In the genomic region with DNA sequence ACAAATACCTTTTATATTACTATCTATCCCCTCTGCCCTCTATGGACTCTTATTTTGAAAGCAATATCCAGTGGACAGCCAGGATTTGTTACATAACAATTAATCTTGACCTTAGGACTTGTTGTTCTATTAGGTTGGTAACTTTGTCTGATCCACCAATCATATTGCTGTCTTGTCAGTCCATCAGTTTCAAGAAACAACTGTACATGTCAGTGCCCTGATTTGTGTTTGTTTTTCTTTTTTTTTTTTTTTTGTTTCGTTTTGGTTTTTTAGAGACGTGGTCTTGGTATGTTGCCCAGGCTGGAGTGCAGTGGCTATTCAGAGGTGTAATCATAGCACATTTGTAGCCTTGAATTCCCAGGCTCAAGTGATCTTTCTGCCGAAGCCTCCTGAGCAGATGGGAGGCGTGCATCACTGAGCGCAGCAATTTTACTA, we compare ENCODE assay signal across 15 cellular contexts. TPM values are rescaled to one million over a fixed set of nuclear protein-coding genes. Genes with fewer than 3 reads are reported as not detected.
A peak's percentile ranks its signal among the peaks of the same experiment; 100 is the strongest.
DNase-seq lines count a peak whose midpoint lies in the region; ATAC-seq and TF ChIP-seq lines count a peak whose summit lies in the region.
"Had no signal": no experiment of that assay in that cellular context is flagged by ENCODE, and none has a peak within 500 bp of the region (broad histone marks: within the 10 kb centered on the region; RNA-seq: fewer than 3 reads in every experiment).

No MANE protein-coding gene starts in this region.

- H3K9me3 ChIP-seq in lower lobe of right lung: no peaks in the 10 kb centered on the region

- CTCF ChIA-PET in activated naive CD4-positive, alpha-beta T cell treated with anti-CD3 and anti-CD28 coated beads for 36 hours (lab: Charles Lee): interaction anchor here (0.6 kb wide), 1 partner anchor 80 kb away, joined by 3 read pairs; no protein-coding TSS in a partner anchor

- intact Hi-C loops in natural killer cell (cut with micrococcal nuclease): no loop called here
- intact Hi-C loops in lower lobe of right lung (cut with DNase I): no loop called here
- intact Hi-C loops in activated naive CD4-positive, alpha-beta T cell treated with anti-CD3 and anti-CD28 coated beads for 36 hours (cut with micrococcal nuclease): loop anchor here (5.0 to 10.0 kb wide), 2 partner anchors 501 to 868 kb away; a partner anchor contains a TSS

- TF ChIP-seq CTCF in natural killer cell (IDR thresholded peaks at IDR 0.05): no peak
- no peak for TF ChIP-seq CTCF in lower lobe of right lung (IDR thresholded peaks at IDR 0.05)

- no peaks in the 10 kb centered on the region for H3K36me3 Mint-ChIP-seq in natural killer cell
- H3K36me3 Mint-ChIP-seq in natural killer cell treated with Interleukin-12 subunit alpha and Interleukin-12 subunit beta and Interleukin-15 and Interleukin-18, amount 100 ng/mL, for 72 hours: no peaks in the 10 kb centered on the region
- no peaks in the 10 kb centered on the region for H3K36me3 Mint-ChIP-seq in activated naive CD4-positive, alpha-beta T cell treated with anti-CD3 and anti-CD28 coated beads for 36 hours (ENCODE audit: low read depth)
- H3K36me3 Mint-ChIP-seq: activated CD4-positive, alpha-beta memory T cell treated with anti-CD3 and anti-CD28 coated beads for 36 hours; activated naive CD8-positive, alpha-beta T cell; IgD-negative memory B cell; stimulated activated memory B cell treated with anti-CD40 and anti-IgM and Interleukin-4, amounts not matched to agents 10 μg/mL and 1 μg/mL and 100 μg/mL, for 72 hours had no signal

- no peak for ATAC-seq in natural killer cell
- no peak for ATAC-seq in natural killer cell treated with Interleukin-12 subunit alpha and Interleukin-12 subunit beta and Interleukin-15 and Interleukin-18, amount 100 ng/mL, for 72 hours
- ATAC-seq in lower lobe of right lung: no peak
- ATAC-seq: stimulated activated memory B cell treated with anti-CD40 and anti-IgM and Interleukin-4, amounts not matched to agents 10 μg/mL and 1 μg/mL and 100 μg/mL, for 72 hours had no signal

- DNase-seq in natural killer cell: no peak
- no peak for DNase-seq in natural killer cell treated with Interleukin-12 subunit alpha and Interleukin-12 subunit beta and Interleukin-15 and Interleukin-18, amount 100 ng/mL, for 72 hours (ENCODE audit: low spot score)
- DNase-seq in caudate nucleus (lab: John Stamatoyannopoulos, UW): no peak
- no peak for DNase-seq in lower lobe of right lung
- no peak for DNase-seq in stimulated activated naive CD4-positive, alpha-beta T cell (lab: John Stamatoyannopoulos, UW)
- no peak for DNase-seq in activated naive CD4-positive, alpha-beta T cell treated with anti-CD3 and anti-CD28 coated beads for 36 hours
- DNase-seq in effector CD4-positive, alpha-beta T cell: no peak
- no peak for DNase-seq in MV-4-11 (lab: John Stamatoyannopoulos, UW)
- DNase-seq: activated CD4-positive, alpha-beta memory T cell treated with anti-CD3 and anti-CD28 coated beads for 36 hours; AML-193; effector CD8-positive, alpha-beta T cell; NCI-H526 treated with DMSO at 0.1 percent for 48 hours had no signal

- H3K27me3 Mint-ChIP-seq in natural killer cell (ENCODE audit: low read depth in 2 of 2): peaks cover 0 to 18% of the 10 kb centered on the region in 2 donors
- peaks cover 0 to 2% of the 10 kb centered on the region in 2 donors for H3K27me3 Mint-ChIP-seq in natural killer cell treated with Interleukin-12 subunit alpha and Interleukin-12 subunit beta and Interleukin-15 and Interleukin-18, amount 100 ng/mL, for 72 hours
- H3K27me3 Mint-ChIP-seq in activated naive CD4-positive, alpha-beta T cell treated with anti-CD3 and anti-CD28 coated beads for 36 hours (ENCODE audit: low read depth): no peaks in the 10 kb centered on the region
- H3K27me3 Mint-ChIP-seq: activated CD4-positive, alpha-beta memory T cell treated with anti-CD3 and anti-CD28 coated beads for 36 hours; activated naive CD8-positive, alpha-beta T cell; IgD-negative memory B cell; stimulated activated memory B cell treated with anti-CD40 and anti-IgM and Interleukin-4, amounts not matched to agents 10 μg/mL and 1 μg/mL and 100 μg/mL, for 72 hours had no signal

- H3K4me3 ChIP-seq in lower lobe of right lung: peak overlapping the region; percentile 22

- no peaks in the 10 kb centered on the region for H3K9me3 Mint-ChIP-seq in natural killer cell
- no peaks in the 10 kb centered on the region for H3K9me3 Mint-ChIP-seq in natural killer cell treated with Interleukin-12 subunit alpha and Interleukin-12 subunit beta and Interleukin-15 and Interleukin-18, amount 100 ng/mL, for 72 hours
- no peaks in the 10 kb centered on the region for H3K9me3 Mint-ChIP-seq in activated naive CD4-positive, alpha-beta T cell treated with anti-CD3 and anti-CD28 coated beads for 36 hours
- H3K9me3 Mint-ChIP-seq: activated CD4-positive, alpha-beta memory T cell treated with anti-CD3 and anti-CD28 coated beads for 36 hours; IgD-negative memory B cell; stimulated activated memory B cell treated with anti-CD40 and anti-IgM and Interleukin-4, amounts not matched to agents 10 μg/mL and 1 μg/mL and 100 μg/mL, for 72 hours had no signal

- no peaks in the 10 kb centered on the region for H3K36me3 ChIP-seq in lower lobe of right lung

- H3K27ac Mint-ChIP-seq in natural killer cell: no peak overlapping the region
- H3K27ac Mint-ChIP-seq in natural killer cell treated with Interleukin-12 subunit alpha and Interleukin-12 subunit beta and Interleukin-15 and Interleukin-18, amount 100 ng/mL, for 72 hours: no peak overlapping the region
- no peak overlapping the region for H3K27ac Mint-ChIP-seq in activated naive CD4-positive, alpha-beta T cell treated with anti-CD3 and anti-CD28 coated beads for 36 hours
- H3K27ac Mint-ChIP-seq: activated CD4-positive, alpha-beta memory T cell treated with anti-CD3 and anti-CD28 coated beads for 36 hours; activated naive CD8-positive, alpha-beta T cell; stimulated activated memory B cell treated with anti-CD40 and anti-IgM and Interleukin-4, amounts not matched to agents 10 μg/mL and 1 μg/mL and 100 μg/mL, for 72 hours had no signal

- peak overlapping the region; percentile 17 for H3K4me3 Mint-ChIP-seq in natural killer cell
- no peak overlapping the region for H3K4me3 Mint-ChIP-seq in natural killer cell treated with Interleukin-12 subunit alpha and Interleukin-12 subunit beta and Interleukin-15 and Interleukin-18, amount 100 ng/mL, for 72 hours
- H3K4me3 Mint-ChIP-seq in activated naive CD4-positive, alpha-beta T cell treated with anti-CD3 and anti-CD28 coated beads for 36 hours: no peak overlapping the region

- H3K27ac ChIP-seq in caudate nucleus (ENCODE audit: low read depth, low read length) (peak overlapping the region; percentile 58), lower lobe of right lung (no peak overlapping the region)

- no peaks in the 10 kb centered on the region for H3K27me3 ChIP-seq in lower lobe of right lung (ENCODE audit: low read depth)

- peaks cover 13 to 33% of the 10 kb centered on the region in 2 donors for H3K4me1 Mint-ChIP-seq in natural killer cell
- peaks cover 11 to 19% of the 10 kb centered on the region in 2 donors for H3K4me1 Mint-ChIP-seq in natural killer cell treated with Interleukin-12 subunit alpha and Interleukin-12 subunit beta and Interleukin-15 and Interleukin-18, amount 100 ng/mL, for 72 hours (ENCODE audit: low read depth in 2 of 2)
- H3K4me1 Mint-ChIP-seq in activated naive CD4-positive, alpha-beta T cell treated with anti-CD3 and anti-CD28 coated beads for 36 hours (ENCODE audit: low read depth): peaks cover 20% of the 10 kb centered on the region

- H3K4me1 ChIP-seq in lower lobe of right lung: peaks cover 30% of the 10 kb centered on the region

RNA-seq across cellular contexts. Expression of a gene that starts 1.5 kb away (rescaled TPM):
- total RNA-seq in natural killer cell (100 to 1,000 TPM in 2 of 3 donors, 10 to 100 TPM in 1; 90.0 to 118 (median 105) TPM), lower lobe of right lung (148 TPM)
- 10 to 100 TPM; 75.1 to 86.8 TPM for total RNA-seq in natural killer cell treated with Interleukin-12 subunit alpha and Interleukin-12 subunit beta and Interleukin-15 and Interleukin-18, amount 100 ng/mL, for 72 hours
- 10 to 100 TPM; 71.8 to 79.2 TPM for total RNA-seq in activated naive CD4-positive, alpha-beta T cell treated with anti-CD3 and anti-CD28 coated beads for 36 hours

RNA-seq across cellular contexts. Expression of a gene that starts 4.0 kb away (rescaled TPM):
- 100 to 1,000 TPM; 129 to 174 (median 138) TPM for total RNA-seq in natural killer cell
- 10 to 100 TPM; 65.1 to 77.6 TPM for total RNA-seq in natural killer cell treated with Interleukin-12 subunit alpha and Interleukin-12 subunit beta and Interleukin-15 and Interleukin-18, amount 100 ng/mL, for 72 hours
- 142 TPM for total RNA-seq in lower lobe of right lung
- total RNA-seq in activated naive CD4-positive, alpha-beta T cell treated with anti-CD3 and anti-CD28 coated beads for 36 hours: 10 to 100 TPM; 47.4 to 53.5 TPM
